ENCODE assay signal across 25 cellular contexts in the genomic region with DNA sequence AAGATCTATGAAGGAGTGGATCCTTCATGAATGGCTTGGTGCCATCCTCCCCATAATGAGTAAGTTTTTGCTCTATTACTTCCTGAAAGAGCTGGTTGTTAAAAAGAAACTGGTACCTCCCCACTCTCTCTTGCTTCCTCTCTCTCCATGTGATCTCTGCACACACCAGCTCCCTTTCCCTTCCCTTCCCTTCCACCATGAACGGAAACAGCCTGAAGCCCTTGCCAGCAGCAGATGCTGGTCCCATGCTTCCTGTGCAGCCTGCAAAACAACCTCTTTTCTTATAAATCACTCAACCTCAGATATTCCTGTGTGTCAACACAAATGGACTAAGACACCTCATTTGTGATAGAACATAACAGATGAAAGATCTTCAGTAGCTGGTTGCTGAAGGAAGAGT.
"Had no signal": no experiment of that assay in that cellular context is flagged by ENCODE, and none has a peak within 500 bp of the region (broad histone marks: within the 10 kb centered on the region; RNA-seq: fewer than 3 reads in every experiment).

No MANE protein-coding gene starts in this region.

- H3K4me1 ChIP-seq: parathyroid adenoma, right lobe of liver, transverse colon had no signal

- H3K27ac ChIP-seq: epithelial cell of prostate, gastrocnemius medialis, hepatocyte, neural progenitor cell, parathyroid adenoma, right lobe of liver, suprapubic skin, transverse colon had no signal

- DNase-seq: effector CD8-positive, alpha-beta T cell; endodermal cell; foreskin fibroblast; gastrocnemius medialis; heart left ventricle; kidney glomerular epithelial cell; mucosa of descending colon; naive B cell; right lobe of liver; stimulated activated CD4-positive, alpha-beta T cell treated with anti-CD3 and anti-CD28 coated beads, Interleukin-12 subunit alpha, Interleukin-12 subunit beta, amount 100 ng/mL, for 4 hours; stimulated activated CD4-positive, alpha-beta T cell treated with anti-CD3 and anti-CD28 coated beads, Interleukin-1b, Interleukin-23, amount 100 ng/mL, for 48 hours; stimulated activated CD4-positive, alpha-beta T cell treated with anti-CD3 and anti-CD28 coated beads, Interleukin-4, amount 100 ng/mL, for 1 hour; stimulated activated CD8-positive, alpha-beta memory T cell treated with anti-CD3 and anti-CD28 coated beads, Interleukin-4, amount 100 ng/mL, for 48 hours; stimulated activated naive CD4-positive, alpha-beta T cell; stimulated activated naive CD8-positive, alpha-beta T cell treated with anti-CD3 and anti-CD28 coated beads, Interleukin-15, amount 100 ng/mL, for 72 hours; transverse colon had no signal

- FAIRE-seq: colon had no signal

- H3K36me3 ChIP-seq: gastrocnemius medialis, heart left ventricle, neural progenitor cell, right lobe of liver, suprapubic skin, transverse colon had no signal

- H3K79me2 ChIP-seq: hepatocyte, parathyroid adenoma had no signal

- H3K4me2 ChIP-seq: hepatocyte, neural progenitor cell, smooth muscle cell had no signal

- H3K27me3 ChIP-seq: gastrocnemius medialis, heart left ventricle, hepatocyte, neural progenitor cell, right lobe of liver, suprapubic skin, transverse colon had no signal

- H3K4me3 ChIP-seq: gastrocnemius medialis, heart left ventricle, hepatocyte, lung, mucosa of descending colon, neural progenitor cell, right lobe of liver, smooth muscle cell, suprapubic skin, transverse colon had no signal

- H3K9ac ChIP-seq: neural progenitor cell, parathyroid adenoma had no signal

- H3K9me3 ChIP-seq: gastrocnemius medialis, mucosa of descending colon, right lobe of liver, suprapubic skin, transverse colon had no signal

- ATAC-seq: esophagus mucosa; gastrocnemius medialis; heart left ventricle; mucosa of descending colon; stimulated activated naive CD8-positive, alpha-beta T cell treated with anti-CD3 and anti-CD28 coated beads, Interleukin-15, amount 100 ng/mL, for 72 hours had no signal
